Comparison of ENCODE assay signal across 13 cellular contexts in genomic region chr6:166640342-166641043, GRCh38. TPM values are rescaled to one million over a fixed set of nuclear protein-coding genes. Genes with fewer than 3 reads are reported as not detected.
DNase-seq lines count a peak whose midpoint lies in the region; ATAC-seq, FAIRE-seq and TF ChIP-seq lines count a peak whose summit lies in the region.
"Had no signal": no experiment of that assay in that cellular context is flagged by ENCODE, and none has a peak within 500 bp of the region (broad histone marks: within the 10 kb centered on the region; RNA-seq: fewer than 3 reads in every experiment).

No MANE protein-coding gene starts in this region.

- H3K36me3 ChIP-seq in astrocyte (ENCODE audit: insufficient read depth, low read length) (no peaks in the 10 kb centered on the region), thoracic aorta (no peaks in the 10 kb centered on the region)
- H3K36me3 ChIP-seq: HAP-1 had no signal

- H3K9me3 Mint-ChIP-seq in activated naive CD4-positive, alpha-beta T cell treated with anti-CD3 and anti-CD28 coated beads for 36 hours: peaks cover 6% of the 10 kb centered on the region
- H3K9me3 Mint-ChIP-seq in astrocyte (ENCODE audit: unreplicated experiment): peaks cover 3% of the 10 kb centered on the region

- CTCF ChIA-PET in activated naive CD4-positive, alpha-beta T cell treated with anti-CD3 and anti-CD28 coated beads for 36 hours (lab: Charles Lee): no interaction called here

- TF ChIP-seq CTCF in astrocyte (IDR thresholded peaks at IDR 0.05; ENCODE audit: insufficient read depth, low read depth, low read length) (no peak), thoracic aorta (IDR thresholded peaks at IDR 0.05) (no peak)

- peak; percentile 57 for DNase-seq in activated naive CD4-positive, alpha-beta T cell treated with anti-CD3 and anti-CD28 coated beads for 36 hours
- no peak for DNase-seq in activated naive CD4-positive, alpha-beta T cell treated with anti-CD3 and anti-CD28 coated beads, Interleukin-2, amount 50 U/mL, for 16 hours
- DNase-seq in astrocyte (ENCODE audit: low read depth): no peak
- peak; percentile 62 for DNase-seq in iPS-NIHi11 (ENCODE audit: low spot score)
- no peak for DNase-seq in thoracic aorta (ENCODE audit: low spot score)
- DNase-seq in activated CD8-positive, alpha-beta memory T cell treated with anti-CD3 and anti-CD28 coated beads, Interleukin-2, amount 50 U/mL, for 4 hours: no peak
- DNase-seq in NCI-H187 treated with DMSO at 0.1 percent for 48 hours (lab: John Stamatoyannopoulos, UW): no peak
- DNase-seq: NCI-H748 treated with DMSO at 0.1 percent for 48 hours; stimulated activated CD4-positive, alpha-beta T cell treated with anti-CD3 and anti-CD28 coated beads, Interleukin-4, amount 100 ng/mL, for 4 hours; T-helper 9 cell had no signal

- H4K20me1 ChIP-seq in astrocyte (ENCODE audit: insufficient read depth, low read length): no peaks in the 10 kb centered on the region

- peak overlapping the region; percentile 54 for H3K4me2 ChIP-seq in astrocyte (ENCODE audit: low read length)

- no peak overlapping the region for H2AFZ ChIP-seq in astrocyte (ENCODE audit: low read depth, low read length)

- H3K27ac ChIP-seq in astrocyte (ENCODE audit: low read depth, low read length) (no peak overlapping the region), thoracic aorta (no peak overlapping the region)

- no peak overlapping the region for H3K9ac ChIP-seq in astrocyte (ENCODE audit: low read length)

- H3K27me3 ChIP-seq in astrocyte (ENCODE audit: insufficient read depth, low read length): no peaks in the 10 kb centered on the region
- H3K27me3 ChIP-seq in thoracic aorta (replicated peaks; ENCODE audit: insufficient read depth): no peaks in the 10 kb centered on the region

- no peak for ATAC-seq in thoracic aorta (ENCODE audit: insufficient number of reproducible peaks, low FRiP score, low read depth)
- ATAC-seq in GM19452 (IDR thresholded peaks at IDR 0.05; ENCODE audit: unreplicated experiment): no peak

- no peak overlapping the region for H3K27ac Mint-ChIP-seq in activated naive CD4-positive, alpha-beta T cell treated with anti-CD3 and anti-CD28 coated beads for 36 hours
- H3K27ac Mint-ChIP-seq in astrocyte (ENCODE audit: unreplicated experiment): no peak overlapping the region

- H3K4me3 ChIP-seq in astrocyte (ENCODE audit: insufficient read depth, low read depth, low read length) (no peak overlapping the region), thoracic aorta (peak overlapping the region; percentile 26)
- H3K4me3 ChIP-seq: HAP-1 had no signal

- H3K4me1 ChIP-seq in astrocyte (ENCODE audit: insufficient read depth, low read length) (no peaks in the 10 kb centered on the region), thoracic aorta (ENCODE audit: control insufficient read depth in 1 of 2, low read depth in 2 of 2) (no peaks in the 10 kb centered on the region)
- H3K4me1 ChIP-seq: HAP-1 had no signal

- FAIRE-seq in astrocyte (lab: Jason Lieb, UNC): no peak
- FAIRE-seq: urothelium cell line had no signal

- peak overlapping the region; percentile 34 for H3K4me3 Mint-ChIP-seq in activated naive CD4-positive, alpha-beta T cell treated with anti-CD3 and anti-CD28 coated beads for 36 hours
- H3K4me3 Mint-ChIP-seq in astrocyte (ENCODE audit: unreplicated experiment): no peak overlapping the region

- intact Hi-C loops in activated naive CD4-positive, alpha-beta T cell treated with anti-CD3 and anti-CD28 coated beads for 36 hours (cut with micrococcal nuclease): no loop called here

- H3K36me3 Mint-ChIP-seq in activated naive CD4-positive, alpha-beta T cell treated with anti-CD3 and anti-CD28 coated beads for 36 hours (ENCODE audit: low read depth): no peaks in the 10 kb centered on the region
- peaks cover 2% of the 10 kb centered on the region for H3K36me3 Mint-ChIP-seq in astrocyte (ENCODE audit: low read depth, unreplicated experiment)

- H3K79me2 ChIP-seq in astrocyte (ENCODE audit: insufficient read depth, low read length): no peaks in the 10 kb centered on the region

- H3K9me3 ChIP-seq in astrocyte (ENCODE audit: insufficient read depth, low read depth, low read length) (no peaks in the 10 kb centered on the region), thoracic aorta (peaks cover 10% of the 10 kb centered on the region)
- H3K9me3 ChIP-seq: HAP-1 had no signal

- H3K27me3 Mint-ChIP-seq in activated naive CD4-positive, alpha-beta T cell treated with anti-CD3 and anti-CD28 coated beads for 36 hours (ENCODE audit: low read depth): peaks cover 24% of the 10 kb centered on the region
- peaks cover 18% of the 10 kb centered on the region for H3K27me3 Mint-ChIP-seq in astrocyte (ENCODE audit: low read depth, unreplicated experiment)

- peaks cover 12% of the 10 kb centered on the region for H3K4me1 Mint-ChIP-seq in activated naive CD4-positive, alpha-beta T cell treated with anti-CD3 and anti-CD28 coated beads for 36 hours (ENCODE audit: low read depth)
- peaks cover 7% of the 10 kb centered on the region for H3K4me1 Mint-ChIP-seq in astrocyte (ENCODE audit: low read depth, unreplicated experiment)

RNA-seq across cellular contexts. Expression of gene RPS6KA2, which starts 13.4 kb away (rescaled TPM):
- total RNA-seq in activated naive CD4-positive, alpha-beta T cell treated with anti-CD3 and anti-CD28 coated beads for 36 hours: 10 to 100 TPM; 18.9 to 19.1 TPM
- 33.5 and 38.8 TPM in 2 replicates for total RNA-seq in astrocyte
- 10 to 100 TPM; 59.5 to 75.4 TPM for total RNA-seq in thoracic aorta

RNA-seq across cellular contexts. Expression of gene RAMACL, which starts 54.0 kb away (rescaled TPM):
- total RNA-seq in activated naive CD4-positive, alpha-beta T cell treated with anti-CD3 and anti-CD28 coated beads for 36 hours: under 1 TPM; 0.52 to 0.89 TPM
- total RNA-seq in astrocyte (1.2 and 1.3 TPM in 2 replicates), thoracic aorta (1 to 10 TPM; 4.6 to 4.7 TPM)

Comparison
In these comparisons a context has a peak if more than half of its experiments do, and no peak if none do; other contexts are left out.
1. DNase-seq: peak in activated naive CD4-positive, alpha-beta T cell treated with anti-CD3 and anti-CD28 coated beads for 36 hours (single experiment) and iPS-NIHi11 (single experiment); none in activated naive CD4-positive, alpha-beta T cell treated with anti-CD3 and anti-CD28 coated beads, Interleukin-2, amount 50 U/mL, for 16 hours (single experiment), astrocyte (single experiment), thoracic aorta (single experiment), activated CD8-positive, alpha-beta memory T cell treated with anti-CD3 and anti-CD28 coated beads, Interleukin-2, amount 50 U/mL, for 4 hours (single experiment) and NCI-H187 treated with DMSO at 0.1 percent for 48 hours (single experiment).